In the genomic region with DNA sequence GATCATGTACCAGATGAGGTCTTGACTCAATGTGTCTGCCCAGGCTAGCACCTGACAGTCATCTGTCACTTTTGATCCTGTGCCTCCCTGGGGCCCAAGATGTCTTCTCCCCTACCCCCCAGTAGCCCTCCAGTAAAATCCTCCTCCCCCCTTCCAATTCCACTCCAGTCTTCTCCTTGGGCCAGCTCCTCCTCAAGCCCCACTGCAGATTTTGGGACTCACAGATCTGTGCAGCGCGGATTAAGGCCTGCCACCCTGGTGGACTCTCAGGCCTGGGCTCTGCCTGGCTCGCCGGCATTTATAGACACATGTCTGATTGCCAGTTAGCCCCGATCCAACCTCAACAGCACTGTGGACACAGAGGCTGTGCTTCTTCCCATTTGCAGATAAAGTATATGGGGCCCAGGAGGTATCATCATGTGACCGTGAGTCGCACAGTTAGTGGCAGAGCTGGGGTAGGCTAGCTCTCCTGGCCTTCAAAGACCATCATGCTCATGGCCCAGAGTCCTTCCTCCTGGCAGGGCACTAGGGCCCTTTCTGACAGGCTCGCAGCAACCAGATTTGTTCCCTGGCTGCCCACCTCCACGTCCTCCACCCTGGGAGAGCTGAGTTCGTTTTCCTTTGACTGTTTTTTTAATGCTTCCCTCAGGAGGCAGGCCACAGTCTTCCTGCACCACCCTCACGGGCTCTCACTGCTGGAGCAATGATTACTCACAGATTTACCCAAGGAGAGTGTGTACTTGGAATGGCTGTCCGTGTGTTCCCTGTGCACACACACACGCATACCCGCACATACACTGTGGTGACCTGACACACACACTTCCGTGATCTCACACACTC, we compare ENCODE assay signal across 27 cellular contexts.
DNase-seq lines count a peak whose midpoint lies in the region; ATAC-seq and TF ChIP-seq lines count a peak whose summit lies in the region.
"Had no signal": no experiment of that assay in that cellular context is flagged by ENCODE, and none has a peak within 500 bp of the region (broad histone marks: within the 10 kb centered on the region; RNA-seq: fewer than 3 reads in every experiment).

No MANE protein-coding gene starts in this region.

- H4K8ac ChIP-seq in H9 (replicated peaks; ENCODE audit: insufficient read length, low read depth, low read length) = no peak overlapping the region

- no peak overlapping the region for H3K27ac Mint-ChIP-seq in H9
- no peak overlapping the region for H3K27ac Mint-ChIP-seq in endodermal cell
- no peak overlapping the region for H3K27ac Mint-ChIP-seq in progenitor cell of endocrine pancreas
- H3K27ac Mint-ChIP-seq: activated naive CD4-positive, alpha-beta T cell treated with anti-CD3 and anti-CD28 coated beads, Interleukin-2, amount 50 U/mL, for 24 hours; neural progenitor cell had no signal

- H3K4me3 ChIP-seq in PC-3 (ENCODE audit: low read length) (no peak overlapping the region), endodermal cell (ENCODE audit: low read length) (no peak overlapping the region), brain microvascular endothelial cell (ENCODE audit: low read depth, low read length) (no peak overlapping the region)
- H3K4me3 ChIP-seq: BLaER1, neural progenitor cell, SK-N-MC, smooth muscle cell, thoracic aorta, vagina had no signal

- H2AFZ ChIP-seq in H9 (ENCODE audit: low read length) (no peak overlapping the region), PC-3 (ENCODE audit: low read length) (no peak overlapping the region)
- H2AFZ ChIP-seq: neural progenitor cell, parathyroid adenoma had no signal

- H3K27me3 Mint-ChIP-seq in H9 (ENCODE audit: low read depth) (peaks cover 53% of the 10 kb centered on the region), endodermal cell (ENCODE audit: insufficient read depth) (peaks cover 29% of the 10 kb centered on the region), progenitor cell of endocrine pancreas (peaks cover 37% of the 10 kb centered on the region)

- no peak overlapping the region for H2BK120ac ChIP-seq in H9 (ENCODE audit: low read depth, low read length, poor library complexity, severe bottlenecking)

- H3K27me3 ChIP-seq in H9 (ENCODE audit: insufficient read depth, low read length) = peaks cover 18% of the 10 kb centered on the region; the same call in 1 of the 2 replicates
- H3K27me3 ChIP-seq in PC-3 (ENCODE audit: low read length) = no peaks in the 10 kb centered on the region
- H3K27me3 ChIP-seq in endodermal cell (ENCODE audit: control insufficient read depth, insufficient read depth, low read length, poor library complexity, severe bottlenecking) = peaks cover 37% of the 10 kb centered on the region
- peaks cover 18% of the 10 kb centered on the region for H3K27me3 ChIP-seq in brain microvascular endothelial cell (replicated peaks)
- H3K27me3 ChIP-seq: vagina had no signal

- H4K91ac ChIP-seq in H9 (ENCODE audit: insufficient read length, low read depth, low read length) = no peak overlapping the region

- no peaks in the 10 kb centered on the region for H3K23me2 ChIP-seq in H9 (ENCODE audit: insufficient read length, low read depth, low read length, poor library complexity, severe bottlenecking)

- no peak overlapping the region for H2BK5ac ChIP-seq in H9 (ENCODE audit: insufficient read length, low read length)

- H3K4me1 Mint-ChIP-seq in H9 = no peaks in the 10 kb centered on the region; a peak in 2 of 4 replicates
- H3K4me1 Mint-ChIP-seq in endodermal cell = peaks cover 8% of the 10 kb centered on the region
- peaks cover 13% of the 10 kb centered on the region for H3K4me1 Mint-ChIP-seq in progenitor cell of endocrine pancreas (ENCODE audit: low read depth)
- H3K4me1 Mint-ChIP-seq: activated naive CD4-positive, alpha-beta T cell treated with anti-CD3 and anti-CD28 coated beads, Interleukin-2, amount 50 U/mL, for 24 hours had no signal

- no peak overlapping the region for H4K5ac ChIP-seq in H9 (ENCODE audit: insufficient read length, low read depth, low read length)

- H3K36me3 Mint-ChIP-seq in H9 (ENCODE audit: insufficient read depth in 1 of 3, low read depth in 3 of 3) (no peaks in the 10 kb centered on the region), endodermal cell (ENCODE audit: low read depth) (no peaks in the 10 kb centered on the region), progenitor cell of endocrine pancreas (ENCODE audit: insufficient read depth) (no peaks in the 10 kb centered on the region)
- H3K36me3 Mint-ChIP-seq: activated naive CD4-positive, alpha-beta T cell treated with anti-CD3 and anti-CD28 coated beads, Interleukin-2, amount 50 U/mL, for 24 hours; neural progenitor cell had no signal

- H3K36me3 ChIP-seq in PC-3 (ENCODE audit: low read depth, low read length) (no peaks in the 10 kb centered on the region), endodermal cell (ENCODE audit: control insufficient read depth, insufficient read depth, low read length) (no peaks in the 10 kb centered on the region), brain microvascular endothelial cell (replicated peaks) (no peaks in the 10 kb centered on the region)
- H3K36me3 ChIP-seq: BLaER1, neural progenitor cell, thoracic aorta, vagina had no signal

- ATAC-seq in PC-3 (peak; percentile 54), SK-N-SH treated with all-trans-retinoic acid at 6 μM for 48 hours (no peak), GM18873 (IDR thresholded peaks at IDR 0.05; ENCODE audit: low FRiP score, unreplicated experiment) (no peak)
- ATAC-seq: right cardiac atrium had no signal

- H3K4me1 ChIP-seq in H9 (ENCODE audit: insufficient read depth, low read length) = no peaks in the 10 kb centered on the region
- H3K4me1 ChIP-seq in PC-3 (ENCODE audit: insufficient read depth, low read length) = peaks cover 10% of the 10 kb centered on the region
- H3K4me1 ChIP-seq in endodermal cell (ENCODE audit: control insufficient read depth, insufficient read depth, low read length) = no peaks in the 10 kb centered on the region
- H3K4me1 ChIP-seq: BLaER1, parathyroid adenoma, vagina had no signal

- no CpG with 5 or more reads among the region's 15 CpGs for WGBS in H9 (ENCODE audit: extremely low coverage, insufficient read length, low lambda C conversion rate)
- WGBS in endodermal cell (ENCODE audit: insufficient coverage in 1 of 2, insufficient read length in 1 of 2), 2 experiments = 87 to 91% methylated on average over 14 to 15 of the region's 15 CpGs

- peak overlapping the region; percentile 5 for H3K18ac ChIP-seq in H9 (ENCODE audit: insufficient read length, low read depth, low read length)

- peak overlapping the region; percentile 50 for H3K23ac ChIP-seq in H9 (ENCODE audit: insufficient read length, low read depth, low read length)

- in situ Hi-C loops in brain microvascular endothelial cell (cut with HindIII; ENCODE audit: low pct_ligation_motif_present, low sequenced_read_pairs) = no loop called here

- H3K9me2 ChIP-seq in PC-3 (replicated peaks; ENCODE audit: low read length) = no peaks in the 10 kb centered on the region

- no peaks in the 10 kb centered on the region; a peak in 1 of 5 replicates for H3K9me3 Mint-ChIP-seq in H9
- H3K9me3 Mint-ChIP-seq in endodermal cell = no peaks in the 10 kb centered on the region
- no peaks in the 10 kb centered on the region for H3K9me3 Mint-ChIP-seq in progenitor cell of endocrine pancreas (ENCODE audit: low read depth)
- H3K9me3 Mint-ChIP-seq: activated naive CD4-positive, alpha-beta T cell treated with anti-CD3 and anti-CD28 coated beads, Interleukin-2, amount 50 U/mL, for 24 hours had no signal

- no peak overlapping the region for H3K56ac ChIP-seq in H9 (ENCODE audit: insufficient read length, low read depth, low read length)

- POLR2A ChIA-PET in PC-3 (lab: Charles Lee; ENCODE audit: unreplicated experiment) = no interaction called here

- H2AK5ac ChIP-seq in H9 (ENCODE audit: insufficient read length, low read length) = no peak overlapping the region

- H3F3A ChIP-seq in PC-3 (ENCODE audit: low read length, unreplicated experiment) = no peaks in the 10 kb centered on the region

- no peak overlapping the region for H3T11ph ChIP-seq in H9 (ENCODE audit: low read length)

- H3K79me2 ChIP-seq in H9 (ENCODE audit: insufficient read depth, low read length) (no peaks in the 10 kb centered on the region), PC-3 (ENCODE audit: low read length) (no peaks in the 10 kb centered on the region)
- H3K79me2 ChIP-seq: parathyroid adenoma had no signal

- no peaks in the 10 kb centered on the region for H3K79me1 ChIP-seq in H9 (ENCODE audit: insufficient read depth, low read depth, low read length, poor library complexity, severe bottlenecking)

- no TSS peak for BruUV-seq in PC-3 (replicated peaks; lab: Mats Ljungman, UMichigan)

- H4K20me1 ChIP-seq in H9 (ENCODE audit: control insufficient read depth, insufficient read depth, insufficient read length) (no peaks in the 10 kb centered on the region), PC-3 (ENCODE audit: low read length) (no peaks in the 10 kb centered on the region)

- H3K4me3 Mint-ChIP-seq in H9 = no peak overlapping the region
- no peak overlapping the region for H3K4me3 Mint-ChIP-seq in endodermal cell
- H3K4me3 Mint-ChIP-seq in progenitor cell of endocrine pancreas (ENCODE audit: low read depth) = no peak overlapping the region
- H3K4me3 Mint-ChIP-seq: activated naive CD4-positive, alpha-beta T cell treated with anti-CD3 and anti-CD28 coated beads, Interleukin-2, amount 50 U/mL, for 24 hours; neural progenitor cell had no signal

- H3K4me2 ChIP-seq in H9 (ENCODE audit: insufficient read depth, insufficient read length, low read length) (no peak overlapping the region), PC-3 (ENCODE audit: low read length) (no peak overlapping the region)
- H3K4me2 ChIP-seq: BLaER1, neural progenitor cell, smooth muscle cell had no signal

- CTCF ChIA-PET in PC-3 (lab: Charles Lee) = no interaction called here

- H3K9me3 ChIP-seq in H9 (ENCODE audit: control insufficient read depth, low read depth, low read length) = no peaks in the 10 kb centered on the region
- H3K9me3 ChIP-seq in PC-3 (ENCODE audit: low read length) = no peaks in the 10 kb centered on the region
- H3K9me3 ChIP-seq in endodermal cell (ENCODE audit: control insufficient read depth, low read length) = no peaks in the 10 kb centered on the region
- H3K9me3 ChIP-seq: thoracic aorta, vagina had no signal

- no peak overlapping the region for H2BK20ac ChIP-seq in H9 (ENCODE audit: low read depth, low read length, poor library complexity, severe bottlenecking)

- TF ChIP-seq CTCF in H9 (conservative IDR thresholded peaks at IDR 0.05) (no peak), PC-3 (conservative IDR thresholded peaks at IDR 0.05; ENCODE audit: low read depth, low read length) (no peak), endodermal cell (conservative IDR thresholded peaks at IDR 0.05) (no peak), progenitor cell of endocrine pancreas (IDR thresholded peaks at IDR 0.05; ENCODE audit: unreplicated experiment) (no peak), brain microvascular endothelial cell (IDR thresholded peaks at IDR 0.05; ENCODE audit: low read depth, low read length, missing control alignments) (no peak)

- no peak overlapping the region for H3K27ac ChIP-seq in H9 (ENCODE audit: insufficient read length, low read depth, low read length)
- no peak overlapping the region for H3K27ac ChIP-seq in PC-3 (ENCODE audit: low read length)
- H3K27ac ChIP-seq in endodermal cell (ENCODE audit: low read depth, low read length) = no peak overlapping the region
- no peak overlapping the region for H3K27ac ChIP-seq in brain microvascular endothelial cell
- H3K27ac ChIP-seq: BLaER1, neural progenitor cell, parathyroid adenoma, SK-N-MC, thoracic aorta, vagina had no signal

- no peak overlapping the region for H3K9ac ChIP-seq in H9 (ENCODE audit: extremely low read depth, insufficient read length, low read length)
- H3K9ac ChIP-seq in PC-3 (ENCODE audit: low read length) = no peak overlapping the region
- H3K9ac ChIP-seq in endodermal cell (ENCODE audit: extremely low read depth, low read length, poor library complexity, severe bottlenecking) = no peak overlapping the region
- H3K9ac ChIP-seq: BLaER1, neural progenitor cell, parathyroid adenoma had no signal

- no peak overlapping the region for H2BK12ac ChIP-seq in H9 (ENCODE audit: insufficient read length, low read depth, low read length)

- H3K4ac ChIP-seq in H9 (ENCODE audit: low read depth, low read length) = no peak overlapping the region

- no peak overlapping the region for H2BK15ac ChIP-seq in H9 (ENCODE audit: low read depth, low read length)

- no peak for DNase-seq in H9
- peak; percentile 28 for DNase-seq in PC-3
- peak; percentile 38 for DNase-seq in endodermal cell
- peak; percentile 5 for DNase-seq in progenitor cell of endocrine pancreas (ENCODE audit: low spot score, unreplicated experiment)
- DNase-seq in brain microvascular endothelial cell = no peak
- DNase-seq: activated CD4-positive, alpha-beta T cell treated with anti-CD3 and anti-CD28 coated beads, Interleukin-2, amount 50 U/mL, for 1 hour; activated CD4-positive, CD25-positive, alpha-beta regulatory T cell; amniotic stem cell; DMS53; HCEC 1CT; mesenchymal stem cell; NCI-H1694; NCI-H2171; NCI-H510A; right cardiac atrium; stimulated activated CD4-positive, alpha-beta T cell treated with anti-CD3 and anti-CD28 coated beads, Interleukin-1b, Interleukin-23, amount 100 ng/mL, for 48 hours; stimulated activated naive CD8-positive, alpha-beta T cell treated with anti-CD3 and anti-CD28 coated beads, Interleukin-15, Interleukin-2, amounts not matched to agents 100 U/mL and 50 U/mL, for 24 hours had no signal

- H3K14ac ChIP-seq in H9 (ENCODE audit: insufficient read depth, low read length) = no peak overlapping the region

- intact Hi-C loops in PC-3 (cut with micrococcal nuclease) = no loop called here

Comparison
In these comparisons a context has a peak if more than half of its experiments do, and no peak if none do; other contexts are left out.
1. DNase-seq: peak in PC-3 (single experiment), endodermal cell (single experiment) and progenitor cell of endocrine pancreas (single experiment); none in H9 (single experiment) and brain microvascular endothelial cell (single experiment).